Comparison of ENCODE assay signal across 2 cellular contexts in the genomic region with DNA sequence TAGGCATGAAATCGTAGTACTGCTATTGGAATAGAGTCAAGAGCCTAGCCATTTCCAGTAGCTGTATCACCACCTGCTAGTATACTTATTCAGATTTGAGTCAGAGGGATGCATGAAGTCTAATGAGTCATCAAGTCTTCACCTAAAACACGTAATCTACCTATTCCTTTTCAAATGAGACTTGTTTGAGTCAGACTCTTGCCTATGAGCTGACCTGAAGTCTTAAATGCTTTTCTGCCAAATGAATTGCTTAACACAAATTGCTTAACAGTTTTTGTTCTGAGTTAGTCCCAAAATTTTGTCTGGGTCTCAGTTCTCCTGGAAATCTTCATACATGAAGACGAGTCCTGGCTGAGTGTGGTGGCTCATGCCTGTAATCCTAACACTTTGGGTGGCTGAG.
TF ChIP-seq lines count a peak whose summit lies in the region.

No MANE protein-coding gene starts in this region.

TF ChIP-seq in IMR-90, 13 proteins besides CTCF, POLR2A, EP300 and RAD21:
- TF ChIP-seq RCOR1 (IDR thresholded peaks at IDR 0.05; ENCODE audit: insufficient replicate concordance, low read length): no peak
- peak; percentile 68; the same call in 1 of the 2 replicates for TF ChIP-seq FOS (IDR thresholded peaks at IDR 0.05; ENCODE audit: low read depth, low read length)
- peak; percentile 73 for TF ChIP-seq CEBPB (IDR thresholded peaks at IDR 0.05; ENCODE audit: low read depth, low read length)
- TF ChIP-seq RFX5 (IDR thresholded peaks at IDR 0.05; ENCODE audit: low read depth, low read length): no peak

TF ChIP-seq in GM23338, 12 proteins besides CTCF, POLR2A, EP300 and RAD21:
- TF ChIP-seq EZH2 (IDR thresholded peaks at IDR 0.05; ENCODE audit: low read depth, unreplicated experiment) (no peak), JUNB (IDR thresholded peaks at IDR 0.05; ENCODE audit: unreplicated experiment) (no peak), ZNF331 (CRISPR knock-in tag; IDR thresholded peaks at IDR 0.05; ENCODE audit: low read depth) (no peak), EZH2phosphoT487 (IDR thresholded peaks at IDR 0.05; ENCODE audit: unreplicated experiment) (no peak), ZNF114 (CRISPR knock-in tag; IDR thresholded peaks at IDR 0.05) (no peak), NANOG (IDR thresholded peaks at IDR 0.05; ENCODE audit: borderline replicate concordance) (no peak), STAT1 (IDR thresholded peaks at IDR 0.05; ENCODE audit: unreplicated experiment) (no peak), POLR2AphosphoS5 (IDR thresholded peaks at IDR 0.05; ENCODE audit: low read depth) (no peak), CREB1 (CRISPR knock-in tag; IDR thresholded peaks at IDR 0.05; ENCODE audit: low read depth) (no peak)
- TF ChIP-seq, protein P1, sequence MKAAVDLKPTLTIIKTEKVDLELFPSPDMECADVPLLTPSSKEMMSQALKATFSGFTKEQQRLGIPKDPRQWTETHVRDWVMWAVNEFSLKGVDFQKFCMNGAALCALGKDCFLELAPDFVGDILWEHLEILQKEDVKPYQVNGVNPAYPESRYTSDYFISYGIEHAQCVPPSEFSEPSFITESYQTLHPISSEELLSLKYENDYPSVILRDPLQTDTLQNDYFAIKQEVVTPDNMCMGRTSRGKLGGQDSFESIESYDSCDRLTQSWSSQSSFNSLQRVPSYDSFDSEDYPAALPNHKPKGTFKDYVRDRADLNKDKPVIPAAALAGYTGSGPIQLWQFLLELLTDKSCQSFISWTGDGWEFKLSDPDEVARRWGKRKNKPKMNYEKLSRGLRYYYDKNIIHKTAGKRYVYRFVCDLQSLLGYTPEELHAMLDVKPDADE (IDR thresholded peaks at IDR 0.05): no peak
- TF ChIP-seq, protein P2, sequence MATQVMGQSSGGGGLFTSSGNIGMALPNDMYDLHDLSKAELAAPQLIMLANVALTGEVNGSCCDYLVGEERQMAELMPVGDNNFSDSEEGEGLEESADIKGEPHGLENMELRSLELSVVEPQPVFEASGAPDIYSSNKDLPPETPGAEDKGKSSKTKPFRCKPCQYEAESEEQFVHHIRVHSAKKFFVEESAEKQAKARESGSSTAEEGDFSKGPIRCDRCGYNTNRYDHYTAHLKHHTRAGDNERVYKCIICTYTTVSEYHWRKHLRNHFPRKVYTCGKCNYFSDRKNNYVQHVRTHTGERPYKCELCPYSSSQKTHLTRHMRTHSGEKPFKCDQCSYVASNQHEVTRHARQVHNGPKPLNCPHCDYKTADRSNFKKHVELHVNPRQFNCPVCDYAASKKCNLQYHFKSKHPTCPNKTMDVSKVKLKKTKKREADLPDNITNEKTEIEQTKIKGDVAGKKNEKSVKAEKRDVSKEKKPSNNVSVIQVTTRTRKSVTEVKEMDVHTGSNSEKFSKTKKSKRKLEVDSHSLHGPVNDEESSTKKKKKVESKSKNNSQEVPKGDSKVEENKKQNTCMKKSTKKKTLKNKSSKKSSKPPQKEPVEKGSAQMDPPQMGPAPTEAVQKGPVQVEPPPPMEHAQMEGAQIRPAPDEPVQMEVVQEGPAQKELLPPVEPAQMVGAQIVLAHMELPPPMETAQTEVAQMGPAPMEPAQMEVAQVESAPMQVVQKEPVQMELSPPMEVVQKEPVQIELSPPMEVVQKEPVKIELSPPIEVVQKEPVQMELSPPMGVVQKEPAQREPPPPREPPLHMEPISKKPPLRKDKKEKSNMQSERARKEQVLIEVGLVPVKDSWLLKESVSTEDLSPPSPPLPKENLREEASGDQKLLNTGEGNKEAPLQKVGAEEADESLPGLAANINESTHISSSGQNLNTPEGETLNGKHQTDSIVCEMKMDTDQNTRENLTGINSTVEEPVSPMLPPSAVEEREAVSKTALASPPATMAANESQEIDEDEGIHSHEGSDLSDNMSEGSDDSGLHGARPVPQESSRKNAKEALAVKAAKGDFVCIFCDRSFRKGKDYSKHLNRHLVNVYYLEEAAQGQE (IDR thresholded peaks at IDR 0.05; ENCODE audit: unreplicated experiment): no peak
- TF ChIP-seq, protein P3, sequence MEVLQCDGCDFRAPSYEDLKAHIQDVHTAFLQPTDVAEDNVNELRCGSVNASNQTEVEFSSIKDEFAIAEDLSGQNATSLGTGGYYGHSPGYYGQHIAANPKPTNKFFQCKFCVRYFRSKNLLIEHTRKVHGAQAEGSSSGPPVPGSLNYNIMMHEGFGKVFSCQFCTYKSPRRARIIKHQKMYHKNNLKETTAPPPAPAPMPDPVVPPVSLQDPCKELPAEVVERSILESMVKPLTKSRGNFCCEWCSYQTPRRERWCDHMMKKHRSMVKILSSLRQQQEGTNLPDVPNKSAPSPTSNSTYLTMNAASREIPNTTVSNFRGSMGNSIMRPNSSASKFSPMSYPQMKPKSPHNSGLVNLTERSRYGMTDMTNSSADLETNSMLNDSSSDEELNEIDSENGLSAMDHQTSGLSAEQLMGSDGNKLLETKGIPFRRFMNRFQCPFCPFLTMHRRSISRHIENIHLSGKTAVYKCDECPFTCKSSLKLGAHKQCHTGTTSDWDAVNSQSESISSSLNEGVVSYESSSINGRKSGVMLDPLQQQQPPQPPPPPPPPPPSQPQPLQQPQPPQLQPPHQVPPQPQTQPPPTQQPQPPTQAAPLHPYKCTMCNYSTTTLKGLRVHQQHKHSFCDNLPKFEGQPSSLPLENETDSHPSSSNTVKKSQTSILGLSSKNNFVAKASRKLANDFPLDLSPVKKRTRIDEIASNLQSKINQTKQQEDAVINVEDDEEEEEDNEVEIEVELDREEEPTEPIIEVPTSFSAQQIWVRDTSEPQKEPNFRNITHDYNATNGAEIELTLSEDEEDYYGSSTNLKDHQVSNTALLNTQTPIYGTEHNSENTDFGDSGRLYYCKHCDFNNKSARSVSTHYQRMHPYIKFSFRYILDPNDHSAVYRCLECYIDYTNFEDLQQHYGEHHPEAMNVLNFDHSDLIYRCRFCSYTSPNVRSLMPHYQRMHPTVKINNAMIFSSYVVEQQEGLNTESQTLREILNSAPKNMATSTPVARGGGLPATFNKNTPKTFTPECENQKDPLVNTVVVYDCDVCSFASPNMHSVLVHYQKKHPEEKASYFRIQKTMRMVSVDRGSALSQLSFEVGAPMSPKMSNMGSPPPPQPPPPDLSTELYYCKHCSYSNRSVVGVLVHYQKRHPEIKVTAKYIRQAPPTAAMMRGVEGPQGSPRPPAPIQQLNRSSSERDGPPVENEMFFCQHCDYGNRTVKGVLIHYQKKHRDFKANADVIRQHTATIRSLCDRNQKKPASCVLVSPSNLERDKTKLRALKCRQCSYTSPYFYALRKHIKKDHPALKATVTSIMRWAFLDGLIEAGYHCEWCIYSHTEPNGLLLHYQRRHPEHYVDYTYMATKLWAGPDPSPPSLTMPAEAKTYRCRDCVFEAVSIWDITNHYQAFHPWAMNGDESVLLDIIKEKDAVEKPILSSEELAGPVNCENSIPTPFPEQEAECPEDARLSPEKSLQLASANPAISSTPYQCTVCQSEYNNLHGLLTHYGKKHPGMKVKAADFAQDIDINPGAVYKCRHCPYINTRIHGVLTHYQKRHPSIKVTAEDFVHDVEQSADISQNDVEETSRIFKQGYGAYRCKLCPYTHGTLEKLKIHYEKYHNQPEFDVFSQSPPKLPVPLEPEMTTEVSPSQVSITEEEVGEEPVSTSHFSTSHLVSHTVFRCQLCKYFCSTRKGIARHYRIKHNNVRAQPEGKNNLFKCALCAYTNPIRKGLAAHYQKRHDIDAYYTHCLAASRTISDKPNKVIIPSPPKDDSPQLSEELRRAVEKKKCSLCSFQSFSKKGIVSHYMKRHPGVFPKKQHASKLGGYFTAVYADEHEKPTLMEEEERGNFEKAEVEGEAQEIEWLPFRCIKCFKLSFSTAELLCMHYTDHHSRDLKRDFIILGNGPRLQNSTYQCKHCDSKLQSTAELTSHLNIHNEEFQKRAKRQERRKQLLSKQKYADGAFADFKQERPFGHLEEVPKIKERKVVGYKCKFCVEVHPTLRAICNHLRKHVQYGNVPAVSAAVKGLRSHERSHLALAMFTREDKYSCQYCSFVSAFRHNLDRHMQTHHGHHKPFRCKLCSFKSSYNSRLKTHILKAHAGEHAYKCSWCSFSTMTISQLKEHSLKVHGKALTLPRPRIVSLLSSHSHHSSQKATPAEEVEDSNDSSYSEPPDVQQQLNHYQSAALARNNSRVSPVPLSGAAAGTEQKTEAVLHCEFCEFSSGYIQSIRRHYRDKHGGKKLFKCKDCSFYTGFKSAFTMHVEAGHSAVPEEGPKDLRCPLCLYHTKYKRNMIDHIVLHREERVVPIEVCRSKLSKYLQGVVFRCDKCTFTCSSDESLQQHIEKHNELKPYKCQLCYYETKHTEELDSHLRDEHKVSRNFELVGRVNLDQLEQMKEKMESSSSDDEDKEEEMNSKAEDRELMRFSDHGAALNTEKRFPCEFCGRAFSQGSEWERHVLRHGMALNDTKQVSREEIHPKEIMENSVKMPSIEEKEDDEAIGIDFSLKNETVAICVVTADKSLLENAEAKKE (CRISPR knock-in tag; IDR thresholded peaks at IDR 0.05): no peak
